30 cellular contexts compared by ENCODE assay signal in genomic region chr17:61362396-61362795, GRCh38. TPM values are rescaled to one million over a fixed set of nuclear protein-coding genes. Genes with fewer than 3 reads are reported as not detected.
A peak's percentile ranks its signal among the peaks of the same experiment; 100 is the strongest.
DNase-seq lines count a peak whose midpoint lies in the region; ATAC-seq, FAIRE-seq and TF ChIP-seq lines count a peak whose summit lies in the region.
"Had no signal": no experiment of that assay in that cellular context is flagged by ENCODE, and none has a peak within 500 bp of the region (broad histone marks: within the 10 kb centered on the region; RNA-seq: fewer than 3 reads in every experiment).

No MANE protein-coding gene starts in this region.

- DNase-seq in NCI-H82 (lab: John Stamatoyannopoulos, UW) = peak; percentile 33
- no peak for DNase-seq in NCI-H82 treated with DMSO at 0.1 percent for 48 hours (lab: John Stamatoyannopoulos, UW; ENCODE audit: unreplicated experiment)
- DNase-seq in NCI-H146 (lab: John Stamatoyannopoulos, UW) = peak; percentile 92
- peak; percentile 92 for DNase-seq in NCI-H2171 (lab: John Stamatoyannopoulos, UW)
- DNase-seq in urothelium cell line (ENCODE audit: low spot score) = no peak
- no peak for DNase-seq in PC-9
- no peak for DNase-seq in activated CD4-positive, alpha-beta T cell treated with anti-CD3 and anti-CD28 coated beads for 48 hours
- DNase-seq: activated B cell treated with CpG ODN at 0.5 μM for 24 hours; activated CD4-positive, alpha-beta T cell treated with anti-CD3 and anti-CD28 coated beads, Interleukin-2, amount 50 U/mL, for 1 hour; activated gamma-delta T cell treated with Interleukin-2 at 50 U/mL for 16 hours; activated T-cell treated with anti-CD3 and anti-CD28 coated beads, Interleukin-2, amount 50 U/mL, for 24 hours; caudate nucleus; CD4-positive, CD25-positive, alpha-beta regulatory T cell; effector memory CD4-positive, alpha-beta T cell; GOT3; hippocampal formation; KG1; mammary epithelial cell; NCI-H1436; NCI-H226; nephron progenitor cell; PC-3; stimulated activated naive B cell treated with anti-CD40 and anti-IgM and Interleukin-4, amounts not matched to agents 10 μg/mL and 1 μg/mL and 100 μg/mL, for 72 hours had no signal

- no peak overlapping the region for H2AFZ ChIP-seq in PC-9

- POLR2A ChIA-PET in PC-9 (lab: Charles Lee; ENCODE audit: unreplicated experiment) = no interaction called here

- H3F3A ChIP-seq in PC-9 (ENCODE audit: insufficient read depth, low read depth) = peaks cover 5% of the 10 kb centered on the region; the same call in 1 of the 2 replicates

- peaks cover 32% of the 10 kb centered on the region for H3K4me1 ChIP-seq in PC-9 (replicated peaks; ENCODE audit: insufficient read depth)

- no peak overlapping the region for H3K27ac ChIP-seq in PC-9
- H3K27ac ChIP-seq: coronary artery, SK-N-MC had no signal

- H3K79me2 ChIP-seq in PC-9 (ENCODE audit: low read depth) = no peaks in the 10 kb centered on the region

- BruUV-seq in PC-9 (replicated peaks; lab: Mats Ljungman, UMichigan) = no TSS peak

- H3K27me3 ChIP-seq in PC-9 (ENCODE audit: insufficient read depth, low read depth) = no peaks in the 10 kb centered on the region

- no peaks in the 10 kb centered on the region for H3K9me2 ChIP-seq in PC-9 (ENCODE audit: insufficient read depth)

- ATAC-seq in GM21526 (IDR thresholded peaks at IDR 0.05; ENCODE audit: low FRiP score, unreplicated experiment) = no peak
- ATAC-seq: PC-3; stimulated activated naive B cell treated with anti-CD40 and anti-IgM and Interleukin-4, amounts not matched to agents 10 μg/mL and 1 μg/mL and 100 μg/mL, for 72 hours had no signal

- CTCF ChIA-PET in PC-9 (lab: Charles Lee) = no interaction called here

- H3K4me3 ChIP-seq in PC-9 = no peak overlapping the region
- H3K4me3 ChIP-seq: coronary artery, SK-N-MC had no signal

- H3K4me2 ChIP-seq in PC-9 = no peak overlapping the region; the same call in 1 of the 2 replicates

- H3K9me3 ChIP-seq in PC-9 (ENCODE audit: insufficient read depth, low read depth) = no peaks in the 10 kb centered on the region

- TF ChIP-seq CTCF in PC-9 (conservative IDR thresholded peaks at IDR 0.05) = no peak

- no peaks in the 10 kb centered on the region for H4K20me1 ChIP-seq in PC-9 (ENCODE audit: insufficient read depth)

- FAIRE-seq in urothelium cell line (lab: Jason Lieb, UNC) = peak; percentile 50
- FAIRE-seq: A204.1, astrocyte, GM19239 had no signal

- H3K36me3 ChIP-seq in PC-9 (ENCODE audit: low read depth) = no peaks in the 10 kb centered on the region

- intact Hi-C loops in PC-9 (cut with micrococcal nuclease; ENCODE audit: unreplicated experiment) = no loop called here

RNA-seq across cellular contexts. Expression of gene TBX2, which starts 37.2 kb away (rescaled TPM):
- total RNA-seq in PC-9 (2021) = 0.44 and 0.60 TPM in 2 replicates
- total RNA-seq: activated B cell treated with CpG ODN at 0.5 μM for 24 hours; CD4-positive, CD25-positive, alpha-beta regulatory T cell; T-helper 1 cell treated with Interleukin-12 subunit alpha and Interleukin-12 subunit beta and Interleukin-4 antibody, amounts not matched to agents 30 ng/mL and 1 ng/mL, for 36 hours had no signal

Comparison
In these comparisons a context has a peak if more than half of its experiments do, and no peak if none do; other contexts are left out.
1. DNase-seq: peak in NCI-H82 (single experiment), NCI-H146 (single experiment) and NCI-H2171 (single experiment); none in NCI-H82 treated with DMSO at 0.1 percent for 48 hours (single experiment), urothelium cell line (single experiment), PC-9 (0 of 2) and activated CD4-positive, alpha-beta T cell treated with anti-CD3 and anti-CD28 coated beads for 48 hours (single experiment).